ENCODE assay signal across 28 cellular contexts in genomic region chr9:13369426-13369825, GRCh38.
A peak's percentile ranks its signal among the peaks of the same experiment; 100 is the strongest.
DNase-seq lines count a peak whose midpoint lies in the region; TF ChIP-seq lines count a peak whose summit lies in the region.
"Had no signal": no experiment of that assay in that cellular context is flagged by ENCODE, and none has a peak within 500 bp of the region (broad histone marks: within the 10 kb centered on the region; RNA-seq: fewer than 3 reads in every experiment).

No MANE protein-coding gene starts in this region.

- H3K27ac ChIP-seq in neuronal stem cell (replicated peaks; ENCODE audit: low read length) (no peak overlapping the region), Peyer's patch (no peak overlapping the region), osteoblast (ENCODE audit: low read depth, low read length) (no peak overlapping the region)
- H3K27ac ChIP-seq: coronary artery, left lung, RWPE1, sigmoid colon, SJSA1, thyroid gland, vagina, VCaP had no signal

- H2BK12ac ChIP-seq in neuronal stem cell (ENCODE audit: low read length), result no peak overlapping the region

- peaks cover 0 to 14% of the 10 kb centered on the region in 2 donors for H3K4me1 ChIP-seq in neuronal stem cell (ENCODE audit: control insufficient read depth in 2 of 2, insufficient read depth in 1 of 2, low read depth in 1 of 2, low read length in 2 of 2)
- H3K4me1 ChIP-seq in Peyer's patch, result no peaks in the 10 kb centered on the region
- no peaks in the 10 kb centered on the region for H3K4me1 ChIP-seq in osteoblast (ENCODE audit: insufficient read depth, low read length)
- H3K4me1 ChIP-seq: left lung, SJSA1, thyroid gland had no signal

- H3K18ac ChIP-seq in neuronal stem cell (ENCODE audit: low read length), result no peak overlapping the region

- H3K27me3 ChIP-seq in neuronal stem cell (ENCODE audit: control insufficient read depth in 3 of 3, insufficient read depth in 3 of 3, low read depth in 1 of 3, low read length in 3 of 3) (no peaks in the 10 kb centered on the region), Peyer's patch (no peaks in the 10 kb centered on the region), osteoblast (ENCODE audit: insufficient read depth, low read length) (no peaks in the 10 kb centered on the region)
- H3K27me3 ChIP-seq: left lung, sigmoid colon, SJSA1, thyroid gland, vagina had no signal

- no peak overlapping the region for H2AK5ac ChIP-seq in neuronal stem cell (ENCODE audit: low read depth, low read length)

- H3K14ac ChIP-seq in neuronal stem cell (ENCODE audit: low read length), result no peak overlapping the region

- DNase-seq in NCI-H748 (lab: John Stamatoyannopoulos, UW; ENCODE audit: unreplicated experiment) (peak; percentile 51), NCI-H748 treated with DMSO at 0.1 percent for 48 hours (lab: John Stamatoyannopoulos, UW) (no peak), NCI-H2107 treated with DMSO at 0.1 percent for 48 hours (lab: John Stamatoyannopoulos, UW; ENCODE audit: unreplicated experiment) (peak; percentile 51), choroid plexus epithelial cell (ENCODE audit: low read depth) (peak; percentile 10), neuronal stem cell (ENCODE audit: low spot score) (peak; percentile 23), Peyer's patch (no peak), osteoblast (ENCODE audit: insufficient read length, low spot score, missing footprints) (no peak)
- DNase-seq in stimulated activated naive CD4-positive, alpha-beta T cell (lab: John Stamatoyannopoulos, UW), result no peak
- DNase-seq: activated CD4-positive, alpha-beta T cell treated with anti-CD3 and anti-CD28 coated beads for 4 hours; activated CD8-positive, alpha-beta T cell treated with anti-CD3 and anti-CD28 coated beads, Interleukin-2, amount 10 ng/mL, durations not matched to agents 7 days and 5 days; anterior cingulate cortex; CD4-positive, CD25-positive, alpha-beta regulatory T cell; effector memory CD8-positive, alpha-beta T cell; erythroblast; IMR-90; left lung; NCI-H2171; NCI-H524; sigmoid colon; stimulated activated CD4-positive, alpha-beta T cell treated with anti-CD3 and anti-CD28 coated beads, Interleukin-12 subunit alpha, Interleukin-12 subunit beta, amount 100 ng/mL, for 4 hours; stimulated activated CD4-positive, alpha-beta T cell treated with anti-CD3 and anti-CD28 coated beads, Interleukin-2, amount 100 ng/mL, for 48 hours; T1000; thyroid gland had no signal

- H4K20me1 ChIP-seq in osteoblast (ENCODE audit: insufficient read depth, low read length), result no peaks in the 10 kb centered on the region

- no peak overlapping the region for H3K23ac ChIP-seq in neuronal stem cell (ENCODE audit: low read depth, low read length, poor library complexity)

- no peaks in the 10 kb centered on the region for H3K79me2 ChIP-seq in osteoblast (ENCODE audit: insufficient read depth, low read length)

- H3K36me3 ChIP-seq in neuronal stem cell (replicated peaks in 1 of 2; ENCODE audit: control insufficient read depth in 2 of 2, insufficient read depth in 2 of 2, low read length in 2 of 2) (no peaks in the 10 kb centered on the region), Peyer's patch (no peaks in the 10 kb centered on the region), osteoblast (ENCODE audit: insufficient read depth, low read length) (no peaks in the 10 kb centered on the region)
- H3K36me3 ChIP-seq: left lung, sigmoid colon, SJSA1, thyroid gland, vagina had no signal

- H3K4me3 ChIP-seq in choroid plexus epithelial cell (ENCODE audit: low read depth, low read length), result no peak overlapping the region
- no peak overlapping the region for H3K4me3 ChIP-seq in neuronal stem cell (ENCODE audit: low read length in 2 of 2)
- H3K4me3 ChIP-seq in Peyer's patch, result no peak overlapping the region
- no peak overlapping the region for H3K4me3 ChIP-seq in osteoblast (ENCODE audit: insufficient read depth, low read length)
- H3K4me3 ChIP-seq: coronary artery, left lung, sigmoid colon, SJSA1, thyroid gland, vagina had no signal

- no peak overlapping the region for H4K91ac ChIP-seq in neuronal stem cell (ENCODE audit: low read depth, low read length, poor library complexity)

- H3K4me2 ChIP-seq in neuronal stem cell (ENCODE audit: insufficient read depth, low read length, poor library complexity, severe bottlenecking), result no peak overlapping the region
- no peak overlapping the region for H3K4me2 ChIP-seq in osteoblast (ENCODE audit: insufficient read depth, low read length)

- H3K4ac ChIP-seq in neuronal stem cell (ENCODE audit: low read length), result no peak overlapping the region

- no CpG with 5 or more reads among the region's 4 CpGs for WGBS in neuronal stem cell (ENCODE audit: extremely low coverage in 2 of 2, insufficient read length in 2 of 2, insufficient replicate concordance in 1 of 2), 2 donors

- H3K9me3 ChIP-seq in neuronal stem cell (replicated peaks in 1 of 2; ENCODE audit: control insufficient read depth in 2 of 2, insufficient read depth in 1 of 2, low read depth in 1 of 2, low read length in 2 of 2) (peaks cover 0 to 4% of the 10 kb centered on the region in 2 donors), Peyer's patch (no peaks in the 10 kb centered on the region), osteoblast (ENCODE audit: low read depth, low read length) (no peaks in the 10 kb centered on the region)
- H3K9me3 ChIP-seq: left lung, sigmoid colon, SJSA1, thyroid gland, vagina had no signal

- TF ChIP-seq CTCF in choroid plexus epithelial cell (conservative IDR thresholded peaks at IDR 0.05; ENCODE audit: low read depth, low read length) (no peak), Peyer's patch (IDR thresholded peaks at IDR 0.05) (no peak), osteoblast (IDR thresholded peaks at IDR 0.05; ENCODE audit: extremely low read depth, low read depth, low read length) (no peak)

- no peaks in the 10 kb centered on the region for H3K79me1 ChIP-seq in neuronal stem cell (ENCODE audit: low read depth, low read length)

- H2AFZ ChIP-seq in neuronal stem cell (ENCODE audit: low read length) (peak overlapping the region; percentile 69), osteoblast (ENCODE audit: low read length) (no peak overlapping the region)

- H2BK5ac ChIP-seq in neuronal stem cell (ENCODE audit: low read length), result no peak overlapping the region

- no peak overlapping the region for H4K8ac ChIP-seq in neuronal stem cell (ENCODE audit: low read depth, low read length)

- H2BK15ac ChIP-seq in neuronal stem cell (ENCODE audit: low read length), result no peak overlapping the region

- no peak for TF ChIP-seq POLR2A in Peyer's patch (IDR thresholded peaks at IDR 0.05)

- H2BK120ac ChIP-seq in neuronal stem cell (ENCODE audit: low read depth, low read length), result no peak overlapping the region

- no peak overlapping the region for H3K9ac ChIP-seq in neuronal stem cell (ENCODE audit: low read depth, low read length, poor library complexity)

Comparison
In these comparisons a context has a peak if more than half of its experiments do, and no peak if none do; other contexts are left out.
1. DNase-seq: peak in NCI-H748 (single experiment), NCI-H2107 treated with DMSO at 0.1 percent for 48 hours (single experiment), choroid plexus epithelial cell (single experiment) and neuronal stem cell (single experiment); none in NCI-H748 treated with DMSO at 0.1 percent for 48 hours (single experiment), Peyer's patch (0 of 3), stimulated activated naive CD4-positive, alpha-beta T cell (0 of 6) and osteoblast (single experiment).